In the genomic region with DNA sequence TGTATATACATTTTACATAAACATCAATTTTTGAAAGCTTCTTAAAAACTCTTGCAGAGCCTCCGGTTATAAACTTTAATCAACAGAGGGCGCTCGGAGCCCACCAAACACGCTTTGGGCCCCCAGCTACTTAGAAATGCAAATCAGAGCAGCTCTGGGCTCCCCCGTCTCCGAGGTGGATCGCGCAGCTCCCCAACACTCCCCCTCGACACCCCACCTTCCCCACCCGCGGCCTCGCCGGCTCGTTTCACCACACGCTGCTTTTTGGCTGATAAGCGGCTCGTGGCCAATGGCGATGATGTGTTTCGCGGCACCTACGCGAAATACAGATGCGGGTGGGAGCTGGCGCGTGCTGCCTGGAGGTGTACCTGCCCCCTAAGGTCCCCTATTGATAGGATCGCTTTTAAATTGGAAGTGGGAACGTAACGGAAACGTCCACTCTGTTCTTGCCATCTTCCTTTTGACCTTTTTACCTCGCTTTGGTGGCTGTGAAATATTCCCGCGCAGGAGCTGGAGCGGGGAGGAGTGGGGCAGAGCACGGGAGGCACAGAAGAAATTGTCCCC, we compare ENCODE assay signal across 2 cellular contexts.
A peak's percentile ranks its signal among the peaks of the same experiment; 100 is the strongest.
TF ChIP-seq lines count a peak whose summit lies in the region.

No MANE protein-coding gene starts in this region.

TF ChIP-seq in HCT116, 20 proteins besides CTCF, POLR2A, EP300 and RAD21:
- TF ChIP-seq, protein P1, sequence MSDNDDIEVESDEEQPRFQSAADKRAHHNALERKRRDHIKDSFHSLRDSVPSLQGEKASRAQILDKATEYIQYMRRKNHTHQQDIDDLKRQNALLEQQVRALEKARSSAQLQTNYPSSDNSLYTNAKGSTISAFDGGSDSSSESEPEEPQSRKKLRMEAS (IDR thresholded peaks at IDR 0.05), result no peak; the same call in none of the 2 replicates
- TF ChIP-seq, protein P2, sequence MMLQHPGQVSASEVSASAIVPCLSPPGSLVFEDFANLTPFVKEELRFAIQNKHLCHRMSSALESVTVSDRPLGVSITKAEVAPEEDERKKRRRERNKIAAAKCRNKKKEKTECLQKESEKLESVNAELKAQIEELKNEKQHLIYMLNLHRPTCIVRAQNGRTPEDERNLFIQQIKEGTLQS (IDR thresholded peaks at IDR 0.05), result no peak
- TF ChIP-seq ZNF274 (IDR thresholded peaks at IDR 0.05; ENCODE audit: low read depth, low read length), result no peak
- no peak for TF ChIP-seq EZH2 (IDR thresholded peaks at IDR 0.05)
- no peak for TF ChIP-seq SP1 (IDR thresholded peaks at IDR 0.05; ENCODE audit: low read depth)
- no peak for TF ChIP-seq YY1 (IDR thresholded peaks at IDR 0.05; ENCODE audit: extremely low read depth, insufficient replicate concordance, low read depth, low read length)
- no peak for TF ChIP-seq EZH2phosphoT487 (IDR thresholded peaks at IDR 0.05; ENCODE audit: borderline replicate concordance)
- no peak for TF ChIP-seq SRF (IDR thresholded peaks at IDR 0.05; ENCODE audit: low read depth)
- TF ChIP-seq, protein P3, sequence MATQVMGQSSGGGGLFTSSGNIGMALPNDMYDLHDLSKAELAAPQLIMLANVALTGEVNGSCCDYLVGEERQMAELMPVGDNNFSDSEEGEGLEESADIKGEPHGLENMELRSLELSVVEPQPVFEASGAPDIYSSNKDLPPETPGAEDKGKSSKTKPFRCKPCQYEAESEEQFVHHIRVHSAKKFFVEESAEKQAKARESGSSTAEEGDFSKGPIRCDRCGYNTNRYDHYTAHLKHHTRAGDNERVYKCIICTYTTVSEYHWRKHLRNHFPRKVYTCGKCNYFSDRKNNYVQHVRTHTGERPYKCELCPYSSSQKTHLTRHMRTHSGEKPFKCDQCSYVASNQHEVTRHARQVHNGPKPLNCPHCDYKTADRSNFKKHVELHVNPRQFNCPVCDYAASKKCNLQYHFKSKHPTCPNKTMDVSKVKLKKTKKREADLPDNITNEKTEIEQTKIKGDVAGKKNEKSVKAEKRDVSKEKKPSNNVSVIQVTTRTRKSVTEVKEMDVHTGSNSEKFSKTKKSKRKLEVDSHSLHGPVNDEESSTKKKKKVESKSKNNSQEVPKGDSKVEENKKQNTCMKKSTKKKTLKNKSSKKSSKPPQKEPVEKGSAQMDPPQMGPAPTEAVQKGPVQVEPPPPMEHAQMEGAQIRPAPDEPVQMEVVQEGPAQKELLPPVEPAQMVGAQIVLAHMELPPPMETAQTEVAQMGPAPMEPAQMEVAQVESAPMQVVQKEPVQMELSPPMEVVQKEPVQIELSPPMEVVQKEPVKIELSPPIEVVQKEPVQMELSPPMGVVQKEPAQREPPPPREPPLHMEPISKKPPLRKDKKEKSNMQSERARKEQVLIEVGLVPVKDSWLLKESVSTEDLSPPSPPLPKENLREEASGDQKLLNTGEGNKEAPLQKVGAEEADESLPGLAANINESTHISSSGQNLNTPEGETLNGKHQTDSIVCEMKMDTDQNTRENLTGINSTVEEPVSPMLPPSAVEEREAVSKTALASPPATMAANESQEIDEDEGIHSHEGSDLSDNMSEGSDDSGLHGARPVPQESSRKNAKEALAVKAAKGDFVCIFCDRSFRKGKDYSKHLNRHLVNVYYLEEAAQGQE (IDR thresholded peaks at IDR 0.05; ENCODE audit: low read depth), result no peak
- TF ChIP-seq TCF7L2 (IDR thresholded peaks at IDR 0.05; ENCODE audit: borderline replicate concordance, extremely low read depth, insufficient read depth, insufficient read length), result no peak
- no peak for TF ChIP-seq POLR2AphosphoS5 (IDR thresholded peaks at IDR 0.05; ENCODE audit: low read depth, low read length)

TF ChIP-seq in HepG2, 621 proteins besides CTCF, POLR2A, EP300 and RAD21:
- TF ChIP-seq, protein P4, sequence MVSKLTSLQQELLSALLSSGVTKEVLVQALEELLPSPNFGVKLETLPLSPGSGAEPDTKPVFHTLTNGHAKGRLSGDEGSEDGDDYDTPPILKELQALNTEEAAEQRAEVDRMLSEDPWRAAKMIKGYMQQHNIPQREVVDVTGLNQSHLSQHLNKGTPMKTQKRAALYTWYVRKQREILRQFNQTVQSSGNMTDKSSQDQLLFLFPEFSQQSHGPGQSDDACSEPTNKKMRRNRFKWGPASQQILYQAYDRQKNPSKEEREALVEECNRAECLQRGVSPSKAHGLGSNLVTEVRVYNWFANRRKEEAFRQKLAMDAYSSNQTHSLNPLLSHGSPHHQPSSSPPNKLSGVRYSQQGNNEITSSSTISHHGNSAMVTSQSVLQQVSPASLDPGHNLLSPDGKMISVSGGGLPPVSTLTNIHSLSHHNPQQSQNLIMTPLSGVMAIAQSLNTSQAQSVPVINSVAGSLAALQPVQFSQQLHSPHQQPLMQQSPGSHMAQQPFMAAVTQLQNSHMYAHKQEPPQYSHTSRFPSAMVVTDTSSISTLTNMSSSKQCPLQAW (CRISPR knock-in tag; IDR thresholded peaks at IDR 0.05), result peak; percentile 68; the same call in 1 of the 2 replicates
- TF ChIP-seq HNF4A (CRISPR knock-in tag; IDR thresholded peaks at IDR 0.05), result no peak
- TF ChIP-seq HDAC1 (CRISPR knock-in tag; IDR thresholded peaks at IDR 0.05), result 0 out of 2 replicates have a peak, but pooled peaks have one; percentile 19
- TF ChIP-seq TBX2 (CRISPR knock-in tag; IDR thresholded peaks at IDR 0.05; ENCODE audit: borderline replicate concordance), result 0 out of 2 replicates have a peak, but pooled peaks have one; percentile 17
- TF ChIP-seq GLI4 (CRISPR knock-in tag; IDR thresholded peaks at IDR 0.05; ENCODE audit: borderline replicate concordance), result no peak
- TF ChIP-seq SRY (CRISPR knock-in tag; IDR thresholded peaks at IDR 0.05), result no peak
- TF ChIP-seq, protein P2 (CRISPR knock-in tag; IDR thresholded peaks at IDR 0.05), result no peak
- peak; percentile 58 for TF ChIP-seq SMC3 (IDR thresholded peaks at IDR 0.05; ENCODE audit: low read length)
- TF ChIP-seq, protein P5, sequence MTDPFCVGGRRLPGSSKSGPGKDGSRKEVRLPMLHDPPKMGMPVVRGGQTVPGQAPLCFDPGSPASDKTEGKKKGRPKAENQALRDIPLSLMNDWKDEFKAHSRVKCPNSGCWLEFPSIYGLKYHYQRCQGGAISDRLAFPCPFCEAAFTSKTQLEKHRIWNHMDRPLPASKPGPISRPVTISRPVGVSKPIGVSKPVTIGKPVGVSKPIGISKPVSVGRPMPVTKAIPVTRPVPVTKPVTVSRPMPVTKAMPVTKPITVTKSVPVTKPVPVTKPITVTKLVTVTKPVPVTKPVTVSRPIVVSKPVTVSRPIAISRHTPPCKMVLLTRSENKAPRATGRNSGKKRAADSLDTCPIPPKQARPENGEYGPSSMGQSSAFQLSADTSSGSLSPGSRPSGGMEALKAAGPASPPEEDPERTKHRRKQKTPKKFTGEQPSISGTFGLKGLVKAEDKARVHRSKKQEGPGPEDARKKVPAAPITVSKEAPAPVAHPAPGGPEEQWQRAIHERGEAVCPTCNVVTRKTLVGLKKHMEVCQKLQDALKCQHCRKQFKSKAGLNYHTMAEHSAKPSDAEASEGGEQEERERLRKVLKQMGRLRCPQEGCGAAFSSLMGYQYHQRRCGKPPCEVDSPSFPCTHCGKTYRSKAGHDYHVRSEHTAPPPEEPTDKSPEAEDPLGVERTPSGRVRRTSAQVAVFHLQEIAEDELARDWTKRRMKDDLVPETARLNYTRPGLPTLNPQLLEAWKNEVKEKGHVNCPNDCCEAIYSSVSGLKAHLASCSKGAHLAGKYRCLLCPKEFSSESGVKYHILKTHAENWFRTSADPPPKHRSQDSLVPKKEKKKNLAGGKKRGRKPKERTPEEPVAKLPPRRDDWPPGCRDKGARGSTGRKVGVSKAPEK (CRISPR knock-in tag; IDR thresholded peaks at IDR 0.05; ENCODE audit: borderline replicate concordance), result 0 out of 2 replicates have a peak, but pooled peaks have one; percentile 75
- TF ChIP-seq STAG1 (CRISPR knock-in tag; IDR thresholded peaks at IDR 0.05), result peak; percentile 84
- TF ChIP-seq SP5 (CRISPR knock-in tag; IDR thresholded peaks at IDR 0.05; ENCODE audit: borderline replicate concordance, low read depth), result no peak
- 0 out of 2 replicates have a peak, but pooled peaks have one; percentile 28 for TF ChIP-seq FOXC1 (CRISPR knock-in tag; IDR thresholded peaks at IDR 0.05; ENCODE audit: borderline replicate concordance)
- 0 out of 2 replicates have a peak, but pooled peaks have one; percentile 37 for TF ChIP-seq ZFP82 (CRISPR knock-in tag; IDR thresholded peaks at IDR 0.05; ENCODE audit: borderline replicate concordance)
- no peak for TF ChIP-seq JUNB (CRISPR knock-in tag; IDR thresholded peaks at IDR 0.05; ENCODE audit: borderline replicate concordance)
- TF ChIP-seq, protein P6, sequence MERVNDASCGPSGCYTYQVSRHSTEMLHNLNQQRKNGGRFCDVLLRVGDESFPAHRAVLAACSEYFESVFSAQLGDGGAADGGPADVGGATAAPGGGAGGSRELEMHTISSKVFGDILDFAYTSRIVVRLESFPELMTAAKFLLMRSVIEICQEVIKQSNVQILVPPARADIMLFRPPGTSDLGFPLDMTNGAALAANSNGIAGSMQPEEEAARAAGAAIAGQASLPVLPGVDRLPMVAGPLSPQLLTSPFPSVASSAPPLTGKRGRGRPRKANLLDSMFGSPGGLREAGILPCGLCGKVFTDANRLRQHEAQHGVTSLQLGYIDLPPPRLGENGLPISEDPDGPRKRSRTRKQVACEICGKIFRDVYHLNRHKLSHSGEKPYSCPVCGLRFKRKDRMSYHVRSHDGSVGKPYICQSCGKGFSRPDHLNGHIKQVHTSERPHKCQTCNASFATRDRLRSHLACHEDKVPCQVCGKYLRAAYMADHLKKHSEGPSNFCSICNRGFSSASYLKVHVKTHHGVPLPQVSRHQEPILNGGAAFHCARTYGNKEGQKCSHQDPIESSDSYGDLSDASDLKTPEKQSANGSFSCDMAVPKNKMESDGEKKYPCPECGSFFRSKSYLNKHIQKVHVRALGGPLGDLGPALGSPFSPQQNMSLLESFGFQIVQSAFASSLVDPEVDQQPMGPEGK (CRISPR knock-in tag; IDR thresholded peaks at IDR 0.05), result peak; percentile 44; the same call in 1 of the 2 replicates
- TF ChIP-seq NR2F2 (IDR thresholded peaks at IDR 0.05; ENCODE audit: borderline replicate concordance, low read depth), result no peak
